ENCODE assay signal across 19 cellular contexts in the genomic region with DNA sequence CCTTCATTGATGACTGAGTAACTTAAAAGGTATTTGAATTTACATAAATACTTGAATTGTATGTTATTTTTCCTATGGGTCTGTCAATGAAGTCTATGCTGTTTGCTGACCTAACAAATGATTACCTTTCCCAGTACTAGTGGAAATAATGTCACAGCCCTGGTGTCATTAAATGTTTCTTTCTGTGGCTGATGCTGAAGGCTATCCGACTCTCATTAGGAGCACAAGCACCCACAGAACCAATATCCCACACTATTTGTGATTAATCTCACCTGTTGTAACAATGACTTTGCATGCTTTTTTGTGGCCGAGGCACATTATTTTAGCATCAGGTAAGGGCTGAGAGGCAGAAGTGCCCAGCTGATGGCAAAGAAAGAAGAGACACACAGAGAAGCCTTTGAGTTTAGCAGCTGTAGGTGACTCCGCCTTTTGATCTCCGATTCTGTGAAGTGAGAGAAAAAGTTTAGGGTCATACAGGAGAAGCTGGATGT. TPM values are rescaled to one million over a fixed set of nuclear protein-coding genes. Genes with fewer than 3 reads are reported as not detected.
DNase-seq lines count a peak whose midpoint lies in the region; ATAC-seq and TF ChIP-seq lines count a peak whose summit lies in the region.
"Had no signal": no experiment of that assay in that cellular context is flagged by ENCODE, and none has a peak within 500 bp of the region (broad histone marks: within the 10 kb centered on the region; RNA-seq: fewer than 3 reads in every experiment).

No MANE protein-coding gene starts in this region.

- intact Hi-C loops in PC-3 (cut with micrococcal nuclease) = loop anchor here (2.0 to 5.0 kb wide), 3 partner anchors 19 to 135 kb away; a partner anchor contains a TSS
- intact Hi-C loops in gastrocnemius medialis (cut with DNase I; ENCODE audit: low total_unique reads) = no loop called here
- intact Hi-C loops in head of caudate nucleus (cut with DNase I) = no loop called here
- intact Hi-C loops in CD4-positive, alpha-beta memory T cell (cut with micrococcal nuclease) = no loop called here

- no peaks in the 10 kb centered on the region for H3K27me3 Mint-ChIP-seq in chondrocyte (ENCODE audit: low read depth)
- peaks cover 11 to 16% of the 10 kb centered on the region in 2 donors for H3K27me3 Mint-ChIP-seq in CD4-positive, alpha-beta memory T cell
- H3K27me3 Mint-ChIP-seq in activated CD8-positive, alpha-beta T cell treated with anti-CD3 and anti-CD28 coated beads, Interleukin-2, amount 10 ng/mL, durations not matched to agents 7 days and 5 days (ENCODE audit: low read depth) = peaks cover 10% of the 10 kb centered on the region

- in situ Hi-C loops in gastrocnemius medialis (cut with MboI; ENCODE audit: low sequenced_read_pairs in 4 of 4) = no loop called here

- H3K27ac ChIP-seq in PC-3 (ENCODE audit: low read length) (peak overlapping the region; percentile 98), gastrocnemius medialis (peak overlapping the region; percentile 46 to 75 (median 59))
- no peak overlapping the region for H3K27ac ChIP-seq in CD4-positive, alpha-beta memory T cell (ENCODE audit: low read depth, low read length)
- H3K27ac ChIP-seq: coronary artery, sigmoid colon, vagina, WERI-Rb-1 had no signal

- TSS peak; percentile 99 for BruUV-seq in PC-3 (replicated peaks; lab: Mats Ljungman, UMichigan)

- H3K4me1 ChIP-seq in PC-3 (ENCODE audit: insufficient read depth, low read length) (peaks cover 41% of the 10 kb centered on the region), gastrocnemius medialis (peaks cover 15 to 23% of the 10 kb centered on the region in 2 donors)
- no peaks in the 10 kb centered on the region for H3K4me1 ChIP-seq in CD4-positive, alpha-beta memory T cell (ENCODE audit: insufficient read depth, low read length)
- H3K4me1 ChIP-seq: sigmoid colon had no signal

- DNase-seq in Daoy (ENCODE audit: low read depth) (peak; percentile 12), PC-3 (no peak), chondrocyte (ENCODE audit: low spot score) (no peak), gastrocnemius medialis (no peak), head of caudate nucleus (no peak)
- DNase-seq in CD4-positive, alpha-beta memory T cell = no peak
- DNase-seq in activated CD8-positive, alpha-beta T cell treated with anti-CD3 and anti-CD28 coated beads, Interleukin-2, amount 10 ng/mL, durations not matched to agents 7 days and 5 days = no peak
- DNase-seq: activated CD4-positive, alpha-beta memory T cell treated with anti-CD3 and anti-CD28 coated beads for 36 hours; activated T-cell treated with anti-CD3 and anti-CD28 coated beads, Interleukin-2, amount 50 U/mL, for 24 hours; GDM1; Karpas-422; nucleus accumbens; sigmoid colon; stimulated activated CD4-positive, alpha-beta T cell treated with anti-CD3 and anti-CD28 coated beads, Interleukin-2, amount 100 ng/mL, for 24 hours; T-cell had no signal

- CTCF ChIA-PET in PC-3 (lab: Charles Lee) = interaction anchor here (1.0 kb wide), 1 partner anchor 19 kb away, joined by 4 read pairs; no protein-coding TSS in a partner anchor
- CTCF ChIA-PET in CD4-positive, alpha-beta memory T cell (lab: Charles Lee; ENCODE audit: partially characterized antibody) = no interaction called here
- CTCF ChIA-PET in activated CD8-positive, alpha-beta T cell treated with anti-CD3 and anti-CD28 coated beads, Interleukin-2, amount 10 ng/mL, durations not matched to agents 7 days and 5 days (lab: Charles Lee) = no interaction called here

- no peaks in the 10 kb centered on the region for H3K9me2 ChIP-seq in PC-3 (replicated peaks; ENCODE audit: low read length)

- H3K79me2 ChIP-seq in PC-3 (ENCODE audit: low read length) = no peaks in the 10 kb centered on the region

- peaks cover 5% of the 10 kb centered on the region for H3K9me3 Mint-ChIP-seq in chondrocyte (ENCODE audit: low read depth)
- peaks cover 0 to 3% (median 0%) of the 10 kb centered on the region in 8 donors for H3K9me3 Mint-ChIP-seq in CD4-positive, alpha-beta memory T cell
- H3K9me3 Mint-ChIP-seq in activated CD8-positive, alpha-beta T cell treated with anti-CD3 and anti-CD28 coated beads, Interleukin-2, amount 10 ng/mL, durations not matched to agents 7 days and 5 days (ENCODE audit: insufficient read depth) = peaks cover 6% of the 10 kb centered on the region
- H3K9me3 Mint-ChIP-seq: activated T-cell treated with anti-CD3 and anti-CD28 coated beads, Interleukin-2, amount 50 U/mL, for 24 hours; T-cell had no signal

- H3K27me3 ChIP-seq in PC-3 (ENCODE audit: low read length) (no peaks in the 10 kb centered on the region), gastrocnemius medialis (no peaks in the 10 kb centered on the region)
- H3K27me3 ChIP-seq in CD4-positive, alpha-beta memory T cell (ENCODE audit: insufficient read depth, low read length) = peaks cover 5% of the 10 kb centered on the region
- H3K27me3 ChIP-seq: sigmoid colon, vagina had no signal

- TF ChIP-seq CTCF in PC-3 (conservative IDR thresholded peaks at IDR 0.05; ENCODE audit: low read depth, low read length) (no peak), chondrocyte (IDR thresholded peaks at IDR 0.05) (no peak), gastrocnemius medialis (IDR thresholded peaks at IDR 0.05 in 4 of 5, conservative IDR thresholded peaks at IDR 0.05 in 1 of 5) (no peak)

- H2AFZ ChIP-seq in PC-3 (ENCODE audit: low read length) = 0 out of 2 replicates have a peak overlapping the region, but pooled peaks have one; percentile 18

- no peaks in the 10 kb centered on the region for H3K36me3 Mint-ChIP-seq in chondrocyte (ENCODE audit: low read depth)
- no peaks in the 10 kb centered on the region for H3K36me3 Mint-ChIP-seq in CD4-positive, alpha-beta memory T cell
- no peaks in the 10 kb centered on the region for H3K36me3 Mint-ChIP-seq in activated CD8-positive, alpha-beta T cell treated with anti-CD3 and anti-CD28 coated beads, Interleukin-2, amount 10 ng/mL, durations not matched to agents 7 days and 5 days (ENCODE audit: low read depth)
- H3K36me3 Mint-ChIP-seq: activated CD4-positive, alpha-beta memory T cell treated with anti-CD3 and anti-CD28 coated beads for 36 hours; activated naive CD4-positive, alpha-beta T cell treated with anti-CD3 and anti-CD28 coated beads, Interleukin-2, amount 50 U/mL, for 72 hours; T-cell had no signal

- peak overlapping the region; percentile 85 for H3K9ac ChIP-seq in PC-3 (ENCODE audit: low read length)

- peaks cover 12% of the 10 kb centered on the region for H3F3A ChIP-seq in PC-3 (ENCODE audit: low read length, unreplicated experiment)

- TF ChIP-seq POLR2A in gastrocnemius medialis (IDR thresholded peaks at IDR 0.05) = no peak

- peak overlapping the region; percentile 87 for H3K27ac Mint-ChIP-seq in chondrocyte (ENCODE audit: unreplicated experiment)
- H3K27ac Mint-ChIP-seq in CD4-positive, alpha-beta memory T cell = no peak overlapping the region
- no peak overlapping the region for H3K27ac Mint-ChIP-seq in activated CD8-positive, alpha-beta T cell treated with anti-CD3 and anti-CD28 coated beads, Interleukin-2, amount 10 ng/mL, durations not matched to agents 7 days and 5 days
- H3K27ac Mint-ChIP-seq: activated CD4-positive, alpha-beta memory T cell treated with anti-CD3 and anti-CD28 coated beads for 36 hours; activated naive CD4-positive, alpha-beta T cell treated with anti-CD3 and anti-CD28 coated beads, Interleukin-2, amount 50 U/mL, for 72 hours; activated T-cell treated with anti-CD3 and anti-CD28 coated beads, Interleukin-2, amount 50 U/mL, for 24 hours; T-cell had no signal

- peaks cover 33% of the 10 kb centered on the region for H3K4me1 Mint-ChIP-seq in chondrocyte (ENCODE audit: low read depth)
- no peaks in the 10 kb centered on the region for H3K4me1 Mint-ChIP-seq in CD4-positive, alpha-beta memory T cell
- no peaks in the 10 kb centered on the region for H3K4me1 Mint-ChIP-seq in activated CD8-positive, alpha-beta T cell treated with anti-CD3 and anti-CD28 coated beads, Interleukin-2, amount 10 ng/mL, durations not matched to agents 7 days and 5 days (ENCODE audit: low read depth)
- H3K4me1 Mint-ChIP-seq: T-cell had no signal

- no peaks in the 10 kb centered on the region for H4K20me1 ChIP-seq in PC-3 (ENCODE audit: low read length)

- no peak overlapping the region for H3K4me3 Mint-ChIP-seq in chondrocyte (ENCODE audit: unreplicated experiment)
- H3K4me3 Mint-ChIP-seq in CD4-positive, alpha-beta memory T cell = no peak overlapping the region
- H3K4me3 Mint-ChIP-seq in activated CD8-positive, alpha-beta T cell treated with anti-CD3 and anti-CD28 coated beads, Interleukin-2, amount 10 ng/mL, durations not matched to agents 7 days and 5 days = no peak overlapping the region
- H3K4me3 Mint-ChIP-seq: activated CD4-positive, alpha-beta memory T cell treated with anti-CD3 and anti-CD28 coated beads for 36 hours; activated T-cell treated with anti-CD3 and anti-CD28 coated beads, Interleukin-2, amount 50 U/mL, for 24 hours; T-cell had no signal

- H3K9me3 ChIP-seq in PC-3 (ENCODE audit: low read length) (no peaks in the 10 kb centered on the region), gastrocnemius medialis (no peaks in the 10 kb centered on the region)
- no peaks in the 10 kb centered on the region for H3K9me3 ChIP-seq in CD4-positive, alpha-beta memory T cell (ENCODE audit: control insufficient read depth in 1 of 2, low read length in 2 of 2)
- H3K9me3 ChIP-seq: sigmoid colon, vagina had no signal

- H3K36me3 ChIP-seq in PC-3 (ENCODE audit: low read depth, low read length) (no peaks in the 10 kb centered on the region), gastrocnemius medialis (no peaks in the 10 kb centered on the region)
- H3K36me3 ChIP-seq in CD4-positive, alpha-beta memory T cell (ENCODE audit: insufficient read depth, low read length) = no peaks in the 10 kb centered on the region
- H3K36me3 ChIP-seq: sigmoid colon, vagina, WERI-Rb-1 had no signal

- POLR2A ChIA-PET in PC-3 (lab: Charles Lee; ENCODE audit: unreplicated experiment) = interaction anchor here (0.7 kb wide), 3 partner anchors 14 to 20 kb away, joined by 3 to 4 read pairs (median 4); no protein-coding TSS in a partner anchor
- POLR2A ChIA-PET in CD4-positive, alpha-beta memory T cell (lab: Charles Lee; ENCODE audit: partially characterized antibody) = no interaction called here
- POLR2A ChIA-PET in activated CD8-positive, alpha-beta T cell treated with anti-CD3 and anti-CD28 coated beads, Interleukin-2, amount 10 ng/mL, durations not matched to agents 7 days and 5 days (lab: Charles Lee) = interaction anchor here (1.2 kb wide), 1 partner anchor 27 kb away, joined by 3 read pairs; no protein-coding TSS in a partner anchor

- peak; percentile 35 for ATAC-seq in PC-3
- peak in 1 of 2 donors; percentile 40 for ATAC-seq in gastrocnemius medialis
- no peak for ATAC-seq in activated CD8-positive, alpha-beta T cell treated with anti-CD3 and anti-CD28 coated beads, Interleukin-2, amount 10 ng/mL, durations not matched to agents 7 days and 5 days
- ATAC-seq: activated naive CD4-positive, alpha-beta T cell treated with anti-CD3 and anti-CD28 coated beads, Interleukin-2, amount 50 U/mL, for 72 hours; T-cell had no signal

- H3K4me3 ChIP-seq in PC-3 (ENCODE audit: low read length) (peak overlapping the region; percentile 59), gastrocnemius medialis (peak overlapping the region in 1 of 4 donors; percentile 0)
- H3K4me3 ChIP-seq in CD4-positive, alpha-beta memory T cell (ENCODE audit: low read length in 2 of 2) = no peak overlapping the region
- H3K4me3 ChIP-seq: coronary artery, sigmoid colon, vagina had no signal

- peak overlapping the region; percentile 83 for H3K4me2 ChIP-seq in PC-3 (ENCODE audit: low read length)

RNA-seq across cellular contexts. Expression of a gene that starts 25.8 kb away (rescaled TPM):
- total RNA-seq in Daoy (2014; rRNA removed; shearing (Covaris generic)) = 3.4 and 7.6 TPM in 2 replicates
- total RNA-seq in PC-3 (2014; rRNA removed) (3.1 and 4.3 TPM in 2 replicates), chondrocyte (5.3 to 6.3 TPM (median 6.0 TPM) in 3 replicates), gastrocnemius medialis (1 to 10 TPM; 2.4 to 9.4 (median 5.2) TPM)
- under 1 TPM; 0.20 to 0.25 TPM for total RNA-seq in CD4-positive, alpha-beta memory T cell
- polyA plus RNA-seq in CD4-positive, alpha-beta memory T cell = under 1 TPM in 1 of 2 donors, not detected in 1; 0.11 TPM
- under 1 TPM; 0.44 to 0.87 TPM for total RNA-seq in activated CD8-positive, alpha-beta T cell treated with anti-CD3 and anti-CD28 coated beads, Interleukin-2, amount 10 ng/mL, durations not matched to agents 7 days and 5 days
